Comparison of ENCODE assay signal across 12 cellular contexts in the genomic region with DNA sequence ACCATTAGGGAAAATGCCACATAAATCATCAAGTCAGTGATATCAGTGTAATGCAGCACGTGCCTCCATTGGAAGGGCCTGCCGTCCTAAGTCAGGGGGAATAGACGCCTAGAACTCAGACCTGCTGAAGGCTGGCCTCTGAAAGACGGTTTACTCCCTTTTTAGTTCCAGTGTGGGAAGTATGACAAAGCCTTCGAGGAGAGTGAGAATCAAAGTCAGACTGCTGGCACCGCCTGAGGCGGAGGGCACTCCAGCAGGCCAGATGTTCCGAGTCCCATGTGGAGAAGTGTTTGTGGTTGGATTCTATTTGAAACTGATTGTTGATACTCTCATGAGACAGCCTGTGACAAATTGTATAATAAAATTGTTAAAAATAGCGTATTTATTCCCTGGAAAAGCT.
DNase-seq lines count a peak whose midpoint lies in the region; ATAC-seq and TF ChIP-seq lines count a peak whose summit lies in the region.
"Had no signal": no experiment of that assay in that cellular context is flagged by ENCODE, and none has a peak within 500 bp of the region (broad histone marks: within the 10 kb centered on the region; RNA-seq: fewer than 3 reads in every experiment).

No MANE protein-coding gene starts in this region.

- no peak for TF ChIP-seq CTCF in GM23338 (conservative IDR thresholded peaks at IDR 0.05; ENCODE audit: low read depth in 2 of 2)
- no peak for TF ChIP-seq CTCF in left ventricle myocardium inferior (IDR thresholded peaks at IDR 0.05; ENCODE audit: borderline replicate concordance)

- no peak; the same call in 2 of the 3 replicates for ATAC-seq in GM23338
- no peak for ATAC-seq in GM19397 (IDR thresholded peaks at IDR 0.05; ENCODE audit: unreplicated experiment)
- ATAC-seq in naive thymus-derived CD4-positive, alpha-beta T cell, result no peak
- ATAC-seq in stimulated activated effector memory CD8-positive, alpha-beta T cell treated with anti-CD3 and anti-CD28 coated beads, Interleukin-12 subunit alpha, Interleukin-12 subunit beta, amount 100 ng/mL, for 72 hours, result no peak
- ATAC-seq: activated naive CD8-positive, alpha-beta T cell treated with anti-CD3 and anti-CD28 coated beads, Interleukin-2, amount 50 U/mL, for 24 hours; natural killer cell had no signal

- H3F3A ChIP-seq in GM23338 (replicated peaks; ENCODE audit: low read depth), result no peaks in the 10 kb centered on the region

- H3K4me3 ChIP-seq in GM23338, result no peak overlapping the region
- H3K4me3 ChIP-seq in SK-N-MC, result peak overlapping the region; percentile 54
- H3K4me3 ChIP-seq in left ventricle myocardium inferior, result no peak overlapping the region
- no peak overlapping the region for H3K4me3 ChIP-seq in naive thymus-derived CD4-positive, alpha-beta T cell (ENCODE audit: low read length)
- H3K4me3 ChIP-seq: PC-9 had no signal

- H3K9me2 ChIP-seq in GM23338 (ENCODE audit: insufficient read depth), result no peaks in the 10 kb centered on the region

- intact Hi-C loops in left ventricle myocardium inferior (cut with micrococcal nuclease), result no loop called here
- intact Hi-C loops in naive thymus-derived CD4-positive, alpha-beta T cell (cut with micrococcal nuclease), result no loop called here

- no peak overlapping the region for H3K4me3 Mint-ChIP-seq in GM23338
- no peak overlapping the region for H3K4me3 Mint-ChIP-seq in naive thymus-derived CD4-positive, alpha-beta T cell
- H3K4me3 Mint-ChIP-seq in stimulated activated effector memory CD8-positive, alpha-beta T cell treated with anti-CD3 and anti-CD28 coated beads, Interleukin-12 subunit alpha, Interleukin-12 subunit beta, amount 100 ng/mL, for 72 hours, result no peak overlapping the region
- H3K4me3 Mint-ChIP-seq: activated naive CD8-positive, alpha-beta T cell treated with anti-CD3 and anti-CD28 coated beads, Interleukin-2, amount 50 U/mL, for 24 hours; endodermal cell; natural killer cell had no signal

- no peaks in the 10 kb centered on the region for H3K9me3 ChIP-seq in SK-N-MC (ENCODE audit: low read depth, low read length)
- H3K9me3 ChIP-seq in left ventricle myocardium inferior (replicated peaks), result no peaks in the 10 kb centered on the region
- H3K9me3 ChIP-seq in naive thymus-derived CD4-positive, alpha-beta T cell (ENCODE audit: control insufficient read depth in 2 of 3, low read length in 3 of 3), result no peaks in the 10 kb centered on the region

- H3K9ac ChIP-seq in SK-N-MC (ENCODE audit: insufficient read length), result peak overlapping the region; percentile 37

- no peak overlapping the region for H3K4me2 ChIP-seq in GM23338
- H3K4me2 ChIP-seq: PC-9 had no signal

- H4K20me1 ChIP-seq in GM23338 (replicated peaks; ENCODE audit: insufficient read depth), result no peaks in the 10 kb centered on the region

- no peak for DNase-seq in GM23338 (ENCODE audit: low spot score)
- DNase-seq in SK-N-MC (ENCODE audit: low read depth, low spot score), result no peak
- no peak for DNase-seq in left ventricle myocardium inferior
- DNase-seq in stromal cell of bone marrow (ENCODE audit: low read depth), result peak; percentile 49
- no peak for DNase-seq in naive thymus-derived CD4-positive, alpha-beta T cell
- no peak for DNase-seq in stimulated activated effector memory CD8-positive, alpha-beta T cell treated with anti-CD3 and anti-CD28 coated beads, Interleukin-12 subunit alpha, Interleukin-12 subunit beta, amount 100 ng/mL, for 72 hours (ENCODE audit: low spot score in 2 of 2)
- DNase-seq: activated naive CD8-positive, alpha-beta T cell treated with anti-CD3 and anti-CD28 coated beads, Interleukin-2, amount 50 U/mL, for 24 hours; endodermal cell; natural killer cell; PC-9; T-helper 9 cell had no signal

- H3K9me3 Mint-ChIP-seq in GM23338, result no peaks in the 10 kb centered on the region
- no peaks in the 10 kb centered on the region for H3K9me3 Mint-ChIP-seq in naive thymus-derived CD4-positive, alpha-beta T cell
- H3K9me3 Mint-ChIP-seq in stimulated activated effector memory CD8-positive, alpha-beta T cell treated with anti-CD3 and anti-CD28 coated beads, Interleukin-12 subunit alpha, Interleukin-12 subunit beta, amount 100 ng/mL, for 72 hours, result no peaks in the 10 kb centered on the region
- H3K9me3 Mint-ChIP-seq: activated naive CD8-positive, alpha-beta T cell treated with anti-CD3 and anti-CD28 coated beads, Interleukin-2, amount 50 U/mL, for 24 hours; endodermal cell; natural killer cell had no signal

- no peaks in the 10 kb centered on the region for H3K79me2 ChIP-seq in GM23338 (replicated peaks; ENCODE audit: insufficient read depth)

- H3K4me1 Mint-ChIP-seq in GM23338, result no peaks in the 10 kb centered on the region
- peaks cover 0 to 6% (median 0%) of the 10 kb centered on the region in 7 donors for H3K4me1 Mint-ChIP-seq in naive thymus-derived CD4-positive, alpha-beta T cell
- H3K4me1 Mint-ChIP-seq in stimulated activated effector memory CD8-positive, alpha-beta T cell treated with anti-CD3 and anti-CD28 coated beads, Interleukin-12 subunit alpha, Interleukin-12 subunit beta, amount 100 ng/mL, for 72 hours, result no peaks in the 10 kb centered on the region
- H3K4me1 Mint-ChIP-seq: activated naive CD8-positive, alpha-beta T cell treated with anti-CD3 and anti-CD28 coated beads, Interleukin-2, amount 50 U/mL, for 24 hours; endodermal cell had no signal

- H3K36me3 ChIP-seq in GM23338 (ENCODE audit: insufficient read depth), result no peaks in the 10 kb centered on the region
- no peaks in the 10 kb centered on the region for H3K36me3 ChIP-seq in SK-N-MC (ENCODE audit: insufficient read depth, low read length)
- H3K36me3 ChIP-seq in left ventricle myocardium inferior, result no peaks in the 10 kb centered on the region
- no peaks in the 10 kb centered on the region for H3K36me3 ChIP-seq in naive thymus-derived CD4-positive, alpha-beta T cell (ENCODE audit: control insufficient read depth in 2 of 3, insufficient read depth in 3 of 3, low read length in 3 of 3)

- H3K27me3 ChIP-seq in GM23338 (ENCODE audit: insufficient read depth), result no peaks in the 10 kb centered on the region
- H3K27me3 ChIP-seq in left ventricle myocardium inferior (ENCODE audit: low read depth), result no peaks in the 10 kb centered on the region
- no peaks in the 10 kb centered on the region for H3K27me3 ChIP-seq in naive thymus-derived CD4-positive, alpha-beta T cell (ENCODE audit: control insufficient read depth in 2 of 2, insufficient read depth in 2 of 2, low read length in 2 of 2)

- H2AFZ ChIP-seq in GM23338, result peak overlapping the region; percentile 59; the same call in 1 of the 2 replicates
- H2AFZ ChIP-seq: PC-9 had no signal

- CTCF ChIA-PET in naive thymus-derived CD4-positive, alpha-beta T cell (lab: Charles Lee), result no interaction called here

- H3K27ac ChIP-seq in GM23338 (ENCODE audit: low read depth) (peak overlapping the region; percentile 19; the same call in 1 of the 2 replicates), SK-N-MC (no peak overlapping the region), left ventricle myocardium inferior (replicated peaks) (peak overlapping the region; percentile 74)
- no peak overlapping the region for H3K27ac ChIP-seq in naive thymus-derived CD4-positive, alpha-beta T cell (ENCODE audit: low read depth, low read length)
- H3K27ac ChIP-seq: PC-9 had no signal

- H3K4me1 ChIP-seq in GM23338 (ENCODE audit: insufficient read depth), result no peaks in the 10 kb centered on the region
- peaks cover 7% of the 10 kb centered on the region for H3K4me1 ChIP-seq in left ventricle myocardium inferior
- H3K4me1 ChIP-seq in naive thymus-derived CD4-positive, alpha-beta T cell (ENCODE audit: control insufficient read depth in 2 of 2, insufficient read depth in 2 of 2, low read length in 2 of 2), result no peaks in the 10 kb centered on the region

- peak overlapping the region; percentile 35; the same call in 1 of the 2 replicates for H3K27ac Mint-ChIP-seq in GM23338
- H3K27ac Mint-ChIP-seq in naive thymus-derived CD4-positive, alpha-beta T cell, result no peak overlapping the region
- no peak overlapping the region for H3K27ac Mint-ChIP-seq in stimulated activated effector memory CD8-positive, alpha-beta T cell treated with anti-CD3 and anti-CD28 coated beads, Interleukin-12 subunit alpha, Interleukin-12 subunit beta, amount 100 ng/mL, for 72 hours
- H3K27ac Mint-ChIP-seq: activated naive CD8-positive, alpha-beta T cell treated with anti-CD3 and anti-CD28 coated beads, Interleukin-2, amount 50 U/mL, for 24 hours; endodermal cell; natural killer cell had no signal

- POLR2A ChIA-PET in naive thymus-derived CD4-positive, alpha-beta T cell (lab: Charles Lee), result no interaction called here

- H3K36me3 Mint-ChIP-seq in GM23338 (ENCODE audit: low read depth), result no peaks in the 10 kb centered on the region
- no peaks in the 10 kb centered on the region for H3K36me3 Mint-ChIP-seq in naive thymus-derived CD4-positive, alpha-beta T cell
- H3K36me3 Mint-ChIP-seq in stimulated activated effector memory CD8-positive, alpha-beta T cell treated with anti-CD3 and anti-CD28 coated beads, Interleukin-12 subunit alpha, Interleukin-12 subunit beta, amount 100 ng/mL, for 72 hours, result no peaks in the 10 kb centered on the region
- H3K36me3 Mint-ChIP-seq: natural killer cell had no signal

- H3K27me3 Mint-ChIP-seq in GM23338 (ENCODE audit: insufficient read depth, low read depth, poor library complexity), result no peaks in the 10 kb centered on the region
- H3K27me3 Mint-ChIP-seq in naive thymus-derived CD4-positive, alpha-beta T cell, result peaks cover 0 to 17% (median 15%) of the 10 kb centered on the region in 5 donors

TF ChIP-seq in GM23338, 12 proteins besides CTCF, POLR2A, EP300 and RAD21 (continues in another document):
- no peak for TF ChIP-seq EZH2phosphoT487 (IDR thresholded peaks at IDR 0.05; ENCODE audit: unreplicated experiment)

Comparison
In these comparisons a context has a peak if more than half of its experiments do, and no peak if none do; other contexts are left out.
1. H3K27ac ChIP-seq: peak in GM23338 (single experiment) and left ventricle myocardium inferior (single experiment); none in SK-N-MC (single experiment) and naive thymus-derived CD4-positive, alpha-beta T cell (single experiment).